Comparison of ENCODE assay signal across 12 cellular contexts in genomic region chr2:98461650-98462049, GRCh38. TPM values are rescaled to one million over a fixed set of nuclear protein-coding genes. Genes with fewer than 3 reads are reported as not detected.
A peak's percentile ranks its signal among the peaks of the same experiment; 100 is the strongest.
DNase-seq lines count a peak whose midpoint lies in the region; ATAC-seq and TF ChIP-seq lines count a peak whose summit lies in the region.
"Had no signal": no experiment of that assay in that cellular context is flagged by ENCODE, and none has a peak within 500 bp of the region (broad histone marks: within the 10 kb centered on the region; RNA-seq: fewer than 3 reads in every experiment).

No MANE protein-coding gene starts in this region.

- H2AFZ ChIP-seq in Karpas-422 (ENCODE audit: low read length): no peak overlapping the region
- H2AFZ ChIP-seq: PC-9 had no signal

- H3K79me2 ChIP-seq in Karpas-422 (ENCODE audit: low read length): no peaks in the 10 kb centered on the region

- H3K27ac ChIP-seq in CD8-positive, alpha-beta memory T cell (ENCODE audit: low read depth, low read length): no peak overlapping the region
- H3K27ac ChIP-seq in Karpas-422 (ENCODE audit: low read length): peak overlapping the region; percentile 71
- H3K27ac ChIP-seq: PC-9 had no signal

- H3K4me1 ChIP-seq in CD8-positive, alpha-beta memory T cell (ENCODE audit: insufficient read depth, low read length): peaks cover 93% of the 10 kb centered on the region
- peaks cover 52% of the 10 kb centered on the region for H3K4me1 ChIP-seq in Karpas-422 (ENCODE audit: low read length)

- POLR2A ChIA-PET in CD8-positive, alpha-beta memory T cell (lab: Charles Lee): interaction anchor here (1.0 kb wide), 1 partner anchor 15 kb away, joined by 4 read pairs; no protein-coding TSS in a partner anchor

- peaks cover 0 to 3% of the 10 kb centered on the region in 2 donors for H3K27me3 Mint-ChIP-seq in CD8-positive, alpha-beta memory T cell
- no peaks in the 10 kb centered on the region for H3K27me3 Mint-ChIP-seq in natural killer cell treated with Interleukin-12 subunit alpha and Interleukin-12 subunit beta and Interleukin-15 and Interleukin-18, amount 100 ng/mL, for 72 hours

- no peak for ATAC-seq in natural killer cell treated with Interleukin-12 subunit alpha and Interleukin-12 subunit beta and Interleukin-15 and Interleukin-18, amount 100 ng/mL, for 72 hours
- ATAC-seq in HG03108 (IDR thresholded peaks at IDR 0.05; ENCODE audit: unreplicated experiment) (no peak), HG03039 (IDR thresholded peaks at IDR 0.05; ENCODE audit: unreplicated experiment) (no peak)
- ATAC-seq: HepG2, sciatic nerve had no signal

- H3K9ac ChIP-seq in Karpas-422 (ENCODE audit: low read length): 0 out of 2 replicates have a peak overlapping the region, but pooled peaks have one; percentile 13

- no peaks in the 10 kb centered on the region for H3K9me2 ChIP-seq in Karpas-422 (replicated peaks; ENCODE audit: insufficient read depth, low read length)

- CTCF ChIA-PET in CD8-positive, alpha-beta memory T cell (lab: Charles Lee): interaction anchor here (0.6 to 1.4 kb wide), 3 partner anchors 26 to 350 kb away, joined by 3 to 4 read pairs (median 4); no protein-coding TSS in a partner anchor

- peaks cover 2% of the 10 kb centered on the region for H3K36me3 ChIP-seq in CD8-positive, alpha-beta memory T cell (ENCODE audit: insufficient read depth, low read length)
- H3K36me3 ChIP-seq in Karpas-422 (ENCODE audit: insufficient read depth, low read length): no peaks in the 10 kb centered on the region

- no peak for TF ChIP-seq CTCF in cardiac fibroblast (IDR thresholded peaks at IDR 0.05; ENCODE audit: low read depth, low read length)

- peak overlapping the region; percentile 93 to 99 (median 97) for H3K27ac Mint-ChIP-seq in CD8-positive, alpha-beta memory T cell
- peak overlapping the region; percentile 90 to 92 for H3K27ac Mint-ChIP-seq in natural killer cell treated with Interleukin-12 subunit alpha and Interleukin-12 subunit beta and Interleukin-15 and Interleukin-18, amount 100 ng/mL, for 72 hours

- peaks cover 0 to 2% (median 0%) of the 10 kb centered on the region in 5 donors for H3K9me3 Mint-ChIP-seq in CD8-positive, alpha-beta memory T cell
- no peaks in the 10 kb centered on the region for H3K9me3 Mint-ChIP-seq in natural killer cell treated with Interleukin-12 subunit alpha and Interleukin-12 subunit beta and Interleukin-15 and Interleukin-18, amount 100 ng/mL, for 72 hours

- peak overlapping the region; percentile 68 for H3K4me2 ChIP-seq in Karpas-422 (ENCODE audit: low read depth, low read length, poor library complexity, severe bottlenecking)
- H3K4me2 ChIP-seq: PC-9 had no signal

- no peak for DNase-seq in CD8-positive, alpha-beta memory T cell
- no peak for DNase-seq in Karpas-422
- peak; percentile 11 to 18 for DNase-seq in cardiac fibroblast (ENCODE audit: low read depth in 2 of 2)
- no peak for DNase-seq in natural killer cell treated with Interleukin-12 subunit alpha and Interleukin-12 subunit beta and Interleukin-15 and Interleukin-18, amount 100 ng/mL, for 72 hours (ENCODE audit: low spot score)
- DNase-seq in HK-2 (ENCODE audit: unreplicated experiment): no peak
- DNase-seq: DMS153, NCI-H2081, PC-9 had no signal

- no peaks in the 10 kb centered on the region for H3K9me3 ChIP-seq in CD8-positive, alpha-beta memory T cell (ENCODE audit: low read length)
- H3K9me3 ChIP-seq in Karpas-422 (ENCODE audit: low read length): no peaks in the 10 kb centered on the region

- H3K36me3 Mint-ChIP-seq in CD8-positive, alpha-beta memory T cell: peaks cover 0 to 15% (median 0%) of the 10 kb centered on the region in 3 donors
- no peaks in the 10 kb centered on the region for H3K36me3 Mint-ChIP-seq in natural killer cell treated with Interleukin-12 subunit alpha and Interleukin-12 subunit beta and Interleukin-15 and Interleukin-18, amount 100 ng/mL, for 72 hours

- no peaks in the 10 kb centered on the region for H3K27me3 ChIP-seq in CD8-positive, alpha-beta memory T cell (ENCODE audit: insufficient read depth, low read length, poor library complexity, severe bottlenecking)
- no peaks in the 10 kb centered on the region for H3K27me3 ChIP-seq in Karpas-422 (ENCODE audit: low read length)

- H3K4me3 Mint-ChIP-seq in CD8-positive, alpha-beta memory T cell: peak overlapping the region in 5 of 7 donors; percentile 12 to 83 (median 75)
- H3K4me3 Mint-ChIP-seq in natural killer cell treated with Interleukin-12 subunit alpha and Interleukin-12 subunit beta and Interleukin-15 and Interleukin-18, amount 100 ng/mL, for 72 hours: peak overlapping the region; percentile 88

- H3K4me1 Mint-ChIP-seq in CD8-positive, alpha-beta memory T cell: peaks cover 87 to 97% (median 95%) of the 10 kb centered on the region in 3 donors
- H3K4me1 Mint-ChIP-seq in natural killer cell treated with Interleukin-12 subunit alpha and Interleukin-12 subunit beta and Interleukin-15 and Interleukin-18, amount 100 ng/mL, for 72 hours (ENCODE audit: low read depth in 2 of 2): peaks cover 83 to 90% of the 10 kb centered on the region in 2 donors

- no peak overlapping the region for H3K4me3 ChIP-seq in CD8-positive, alpha-beta memory T cell (ENCODE audit: low read length)
- H3K4me3 ChIP-seq in Karpas-422 (ENCODE audit: low read length) (no peak overlapping the region), cardiac fibroblast (replicated peaks in 1 of 2; ENCODE audit: low read depth in 2 of 2, low read length in 2 of 2) (no peak overlapping the region)
- H3K4me3 ChIP-seq: PC-9 had no signal

- H4K20me1 ChIP-seq in Karpas-422 (ENCODE audit: insufficient read depth, low read depth, low read length): peaks cover 23% of the 10 kb centered on the region

RNA-seq across cellular contexts. Expression of gene INPP4A, which starts 17.0 kb away (rescaled TPM):
- 10 to 100 TPM; 41.0 to 46.9 TPM for total RNA-seq in CD8-positive, alpha-beta memory T cell
- polyA plus RNA-seq in CD8-positive, alpha-beta memory T cell: 61.4 TPM
- total RNA-seq in Karpas-422 (2014; rRNA removed; shearing (Covaris generic); ENCODE audit: low replicate concordance): 5.3 and 7.9 TPM in 2 replicates
- 100 to 1,000 TPM in 1 of 2 donors, 10 to 100 TPM in 1; 65.0 to 150 TPM for total RNA-seq in natural killer cell treated with Interleukin-12 subunit alpha and Interleukin-12 subunit beta and Interleukin-15 and Interleukin-18, amount 100 ng/mL, for 72 hours

Comparison
In these comparisons a context has a peak if more than half of its experiments do, and no peak if none do; other contexts are left out.
1. DNase-seq: peak in cardiac fibroblast (2 of 2); none in CD8-positive, alpha-beta memory T cell (0 of 5), Karpas-422 (single experiment), natural killer cell treated with Interleukin-12 subunit alpha and Interleukin-12 subunit beta and Interleukin-15 and Interleukin-18, amount 100 ng/mL, for 72 hours (single experiment) and HK-2 (single experiment).